ENCODE assay signal across 8 cellular contexts in genomic region chr17:48816774-48817590, GRCh38. TPM values are rescaled to one million over a fixed set of nuclear protein-coding genes. Genes with fewer than 3 reads are reported as not detected.
A peak's percentile ranks its signal among the peaks of the same experiment; 100 is the strongest.
DNase-seq lines count a peak whose midpoint lies in the region; ATAC-seq and TF ChIP-seq lines count a peak whose summit lies in the region.

TSS of gene TTLL6 (minus strand) at chr17:48817229. CDS start at chr17:48817072, 157 bp downstream.

- peaks cover 10 to 18% (median 14%) of the 10 kb centered on the region in 4 donors for H3K4me1 ChIP-seq in upper lobe of left lung

- peak within 1 kb of the TSS; percentile 87 for H3K4me3 Mint-ChIP-seq in CD4-positive, alpha-beta T cell

- no peaks in the 10 kb centered on the region for H3K36me3 Mint-ChIP-seq in CD4-positive, alpha-beta T cell (ENCODE audit: low read depth)

- H3K4me1 Mint-ChIP-seq in CD4-positive, alpha-beta T cell (ENCODE audit: low read depth) = peaks cover 22% of the 10 kb centered on the region

- H3K27ac ChIP-seq in CD4-positive, alpha-beta T cell (ENCODE audit: low read depth, low read length) = no peak within 1 kb of the TSS
- H3K27ac ChIP-seq in upper lobe of left lung = peak within 1 kb of the TSS in 3 of 4 donors; percentile 46 to 56 (median 50)

- peaks cover 16% of the 10 kb centered on the region for H3K27me3 ChIP-seq in CD4-positive, alpha-beta T cell (ENCODE audit: control insufficient read depth, insufficient read depth, low read length)
- H3K27me3 ChIP-seq in upper lobe of left lung = peaks cover 0 to 6% (median 0%) of the 10 kb centered on the region in 4 donors

- H3K9me3 Mint-ChIP-seq in CD4-positive, alpha-beta T cell = no peaks in the 10 kb centered on the region

- no peak for TF ChIP-seq CTCF in CD4-positive, alpha-beta T cell (IDR thresholded peaks at IDR 0.05)
- peak in 2 of 6 experiments; percentile 7 to 11 for TF ChIP-seq CTCF in upper lobe of left lung (IDR thresholded peaks at IDR 0.05)

- H3K27ac Mint-ChIP-seq in CD4-positive, alpha-beta T cell = no peak within 1 kb of the TSS

- 3 to 12% methylated on average over 11 to 45 of the region's 64 CpGs for WGBS in upper lobe of left lung, 2 donors

- POLR2A ChIA-PET in CD4-positive, alpha-beta T cell (lab: Charles Lee) = interaction anchor here (0.8 to 1.7 kb wide), 4 partner anchors 13 to 93 kb away, joined by 3 to 4 read pairs (median 3); partner anchors contain the start of gene CALCOCO2

- H3K4me3 ChIP-seq in upper lobe of left lung = peak within 1 kb of the TSS; percentile 26 to 52 (median 46)

- no peaks in the 10 kb centered on the region for H3K9me3 ChIP-seq in CD4-positive, alpha-beta T cell (ENCODE audit: control insufficient read depth, low read length)
- H3K9me3 ChIP-seq in upper lobe of left lung = no peaks in the 10 kb centered on the region

- CTCF ChIA-PET in CD4-positive, alpha-beta T cell (lab: Charles Lee) = interaction anchor here (0.6 to 9.1 kb wide), 5 partner anchors 9 to 91 kb away, joined by 3 to 115 read pairs (median 3); no protein-coding TSS in a partner anchor

- DNase-seq in CD4-positive, alpha-beta T cell = peak; percentile 56 to 86 (median 74)
- DNase-seq in NCI-H1105 (lab: John Stamatoyannopoulos, UW) (peak; percentile 95), SW480 (ENCODE audit: low spot score) (peak; percentile 87), left cardiac atrium (peak; percentile 91), posterior vena cava (ENCODE audit: low spot score) (peak; percentile 92), upper lobe of left lung (peak; percentile 93 to 95)
- peak; percentile 48 for DNase-seq in activated naive CD8-positive, alpha-beta T cell treated with anti-CD3 and anti-CD28 coated beads, Interleukin-2, amount 50 U/mL, for 16 hours (ENCODE audit: low read depth, low spot score)

- TF ChIP-seq POLR2A in upper lobe of left lung (IDR thresholded peaks at IDR 0.05) = no peak

- TF ChIP-seq EP300 in upper lobe of left lung (IDR thresholded peaks at IDR 0.05) = no peak

- intact Hi-C loops in CD4-positive, alpha-beta T cell (cut with DNase I, micrococcal nuclease) = loop anchor here in 1 of 2 experiments (1.0 kb wide), 1 partner anchor 14 kb away; the partner anchor contains the start of gene CALCOCO2
- intact Hi-C loops in left cardiac atrium (cut with DNase I) = no loop called here
- intact Hi-C loops in posterior vena cava (cut with DNase I) = loop anchor here (5.0 kb wide), 1 partner anchor 60 kb away; no protein-coding TSS in a partner anchor

- peaks cover 71% of the 10 kb centered on the region for H3K27me3 Mint-ChIP-seq in CD4-positive, alpha-beta T cell

- H3K36me3 ChIP-seq in upper lobe of left lung = no peaks in the 10 kb centered on the region

- ATAC-seq in CD4-positive, alpha-beta T cell (ENCODE audit: poor library complexity) = peak; percentile 98
- ATAC-seq in GM21825 (IDR thresholded peaks at IDR 0.05; ENCODE audit: unreplicated experiment) = peak; percentile 78
- ATAC-seq in left cardiac atrium = peak; percentile 98 to 99
- peak; percentile 96 to 97 for ATAC-seq in upper lobe of left lung (ENCODE audit: low FRiP score in 2 of 2)

RNA-seq across cellular contexts. Expression of gene TTLL6, which starts in this region (rescaled TPM):
- total RNA-seq in CD4-positive, alpha-beta T cell = not detected
- total RNA-seq in left cardiac atrium (under 1 TPM in 1 of 2 donors, not detected in 1; 0.16 TPM), posterior vena cava (under 1 TPM in 1 of 2 donors, not detected in 1; 0.46 TPM), upper lobe of left lung (10 to 100 TPM in 1 of 6 donors, 1 to 10 TPM in 4, under 1 TPM in 1; 0.69 to 12.1 (median 1.5) TPM)

Comparison
In these comparisons a context has a peak if more than half of its experiments do, and no peak if none do; other contexts are left out.
1. Peak in DNase-seq and ATAC-seq in CD4-positive, alpha-beta T cell; RNA of the gene not detected or under 1 TPM.
2. Peak in DNase-seq and ATAC-seq in left cardiac atrium; RNA of the gene not detected or under 1 TPM.
3. Peak in DNase-seq in posterior vena cava; RNA of the gene not detected or under 1 TPM.
4. intact Hi-C loops: an anchor here in posterior vena cava (5.0 kb wide); none called in left cardiac atrium.